Comparison of ENCODE assay signal across 8 cellular contexts in genomic region chr11:76783294-76783900, GRCh38. TPM values are rescaled to one million over a fixed set of nuclear protein-coding genes. Genes with fewer than 3 reads are reported as not detected.
A peak's percentile ranks its signal among the peaks of the same experiment; 100 is the strongest.
DNase-seq lines count a peak whose midpoint lies in the region; ATAC-seq and TF ChIP-seq lines count a peak whose summit lies in the region.

TSKU (plus strand) TSS chr11:76783356; CDS start chr11:76795617, 12,261 bp downstream.

- peaks cover 17% of the 10 kb centered on the region for H3K4me1 Mint-ChIP-seq in activated CD4-positive, alpha-beta memory T cell treated with anti-CD3 and anti-CD28 coated beads for 36 hours (ENCODE audit: low read depth)

- peak within 1 kb of the TSS; percentile 66 for H3K4me3 Mint-ChIP-seq in activated CD4-positive, alpha-beta memory T cell treated with anti-CD3 and anti-CD28 coated beads for 36 hours

- H3K27me3 Mint-ChIP-seq in activated CD4-positive, alpha-beta memory T cell treated with anti-CD3 and anti-CD28 coated beads for 36 hours, result peaks cover 45% of the 10 kb centered on the region

- peaks cover 50% of the 10 kb centered on the region for H3K79me2 ChIP-seq in ACC112 (ENCODE audit: control insufficient read depth, insufficient read depth, low read length, unreplicated experiment)

- H3K27ac Mint-ChIP-seq in activated CD4-positive, alpha-beta memory T cell treated with anti-CD3 and anti-CD28 coated beads for 36 hours, result peak within 1 kb of the TSS; percentile 85

- peak within 1 kb of the TSS; percentile 79 for H2AFZ ChIP-seq in ACC112 (ENCODE audit: low read length, unreplicated experiment)

- H3K27ac ChIP-seq in ACC112 (ENCODE audit: low read depth, low read length) (peak within 1 kb of the TSS; percentile 59), HEK293 (ENCODE audit: extremely low read depth, low read depth, low read length) (peak within 1 kb of the TSS; percentile 48; the same call in 1 of the 2 replicates), psoas muscle (peak within 1 kb of the TSS; percentile 68)

- POLR2A ChIA-PET in HEK293 (lab: Yijun Ruan, JAX), result interaction anchor here (1.0 to 1.7 kb wide), 2 partner anchors 9 to 13 kb away, joined by 3 to 8 read pairs; no protein-coding TSS in a partner anchor
- POLR2A ChIA-PET in activated CD4-positive, alpha-beta memory T cell treated with anti-CD3 and anti-CD28 coated beads for 36 hours (lab: Charles Lee), result no interaction called here

- H3K9me3 ChIP-seq in HEK293 (ENCODE audit: control insufficient read depth, insufficient read depth, low read depth, low read length) (no peaks in the 10 kb centered on the region), psoas muscle (no peaks in the 10 kb centered on the region)

- WGBS in psoas muscle, 3 donors, result 0 to 1% (median 1%) methylated on average over 45 to 78 of the region's 78 CpGs

- intact Hi-C loops in activated CD4-positive, alpha-beta memory T cell treated with anti-CD3 and anti-CD28 coated beads for 36 hours (cut with micrococcal nuclease), result no loop called here
- intact Hi-C loops in Right ventricle myocardium superior (cut with DNase I), result no loop called here
- intact Hi-C loops in psoas muscle (cut with DNase I), result no loop called here

- H3K36me3 ChIP-seq in ACC112 (ENCODE audit: insufficient read depth, low read length), result 0 out of 2 replicates have a peak, but pooled peaks cover under 1% of the 10 kb centered on the region
- no peaks in the 10 kb centered on the region for H3K36me3 ChIP-seq in HEK293 (ENCODE audit: control insufficient read depth in 2 of 2, insufficient read depth in 1 of 2, low read length in 2 of 2)
- H3K36me3 ChIP-seq in psoas muscle (ENCODE audit: insufficient read depth in 1 of 2, low read depth in 1 of 2), result no peaks in the 10 kb centered on the region

- CTCF ChIA-PET in HEK293 (lab: Yijun Ruan, JAX), result interaction anchor here (0.6 to 1.0 kb wide), 4 partner anchors 13 to 1854 kb away, joined by 3 to 4 read pairs (median 4); no protein-coding TSS in a partner anchor
- CTCF ChIA-PET in activated CD4-positive, alpha-beta memory T cell treated with anti-CD3 and anti-CD28 coated beads for 36 hours (lab: Charles Lee), result interaction anchor here (2.5 kb wide), 1 partner anchor 61 kb away, joined by 15 read pairs; no protein-coding TSS in a partner anchor

- H3K36me3 Mint-ChIP-seq in activated CD4-positive, alpha-beta memory T cell treated with anti-CD3 and anti-CD28 coated beads for 36 hours, result no peaks in the 10 kb centered on the region

- H3K4me3 ChIP-seq in ACC112 (ENCODE audit: low read depth, low read length) (peak within 1 kb of the TSS; percentile 83), HEK293 (ENCODE audit: low read depth, low read length) (peak within 1 kb of the TSS; percentile 46), psoas muscle (peak within 1 kb of the TSS; percentile 80)

- H3K27me3 ChIP-seq in ACC112 (ENCODE audit: insufficient read depth, low read length) (no peaks in the 10 kb centered on the region), psoas muscle (ENCODE audit: insufficient read depth in 3 of 3, low read length in 2 of 3) (peaks cover 0 to 7% (median 0%) of the 10 kb centered on the region in 3 donors)

- peak; percentile 19 for DNase-seq in activated CD4-positive, alpha-beta memory T cell treated with anti-CD3 and anti-CD28 coated beads for 36 hours
- DNase-seq in Right ventricle myocardium superior (peak; percentile 64), psoas muscle (no peak), DMS114 treated with DMSO at 0.1 percent for 48 hours (lab: John Stamatoyannopoulos, UW; ENCODE audit: unreplicated experiment) (no peak), NCI-H2107 treated with DMSO at 0.1 percent for 48 hours (lab: John Stamatoyannopoulos, UW; ENCODE audit: unreplicated experiment) (no peak), GM13976 (ENCODE audit: low spot score) (no peak)

- in situ Hi-C loops in GM13976 (cut with MboI; ENCODE audit: low sequenced_read_pairs, unreplicated experiment), result no loop called here

- ATAC-seq in Right ventricle myocardium superior (ENCODE audit: poor library complexity) (peak; percentile 50), psoas muscle (peak; percentile 33 to 55 (median 48))

- peaks cover under 1% of the 10 kb centered on the region for H3K9me3 Mint-ChIP-seq in activated CD4-positive, alpha-beta memory T cell treated with anti-CD3 and anti-CD28 coated beads for 36 hours

- H3K4me1 ChIP-seq in ACC112 (ENCODE audit: control insufficient read depth, insufficient read depth, low read length, unreplicated experiment), result peaks cover 33% of the 10 kb centered on the region
- H3K4me1 ChIP-seq in HEK293 (ENCODE audit: control insufficient read depth, insufficient read depth, low read length), result peaks cover 3% of the 10 kb centered on the region; the same call in 1 of the 2 replicates
- peaks cover 3% of the 10 kb centered on the region for H3K4me1 ChIP-seq in psoas muscle

- TF ChIP-seq CTCF in HEK293 (tag by site-specific recombination; IDR thresholded peaks at IDR 0.05) (no peak), psoas muscle (IDR thresholded peaks at IDR 0.05) (no peak), GM13976 (IDR thresholded peaks at IDR 0.05; ENCODE audit: borderline replicate concordance, control extremely low read depth, extremely low read depth, insufficient read depth, missing control alignments) (no peak)

TF ChIP-seq in HEK293, 187 proteins besides CTCF, POLR2A, EP300 and RAD21 (continues in another document):
- TF ChIP-seq ZNF311 (tag by site-specific recombination; IDR thresholded peaks at IDR 0.05; ENCODE audit: borderline replicate concordance) (no peak), ZNF175 (tag by site-specific recombination; IDR thresholded peaks at IDR 0.05) (no peak), ZNF692 (tag by site-specific recombination; IDR thresholded peaks at IDR 0.05) (0 out of 2 replicates have a peak, but pooled peaks have one; percentile 2), ZNF561 (tag by site-specific recombination; IDR thresholded peaks at IDR 0.05; ENCODE audit: borderline replicate concordance) (peak; percentile 14; the same call in 1 of the 2 replicates), ZFHX2 (tag by site-specific recombination; conservative IDR thresholded peaks at IDR 0.05) (peak; percentile 65), ZSCAN5A (tag by site-specific recombination; IDR thresholded peaks at IDR 0.05) (no peak), YY1 (tag by site-specific recombination; IDR thresholded peaks at IDR 0.05) (no peak), KLF9 (tag by site-specific recombination; IDR thresholded peaks at IDR 0.05; ENCODE audit: low read depth) (peak; percentile 54; the same call in 1 of the 2 replicates), SP2 (tag by site-specific recombination; IDR thresholded peaks at IDR 0.05) (peak; percentile 24), ZNF792 (tag by site-specific recombination; IDR thresholded peaks at IDR 0.05) (no peak), ZBTB11 (tag by site-specific recombination; conservative IDR thresholded peaks at IDR 0.05; ENCODE audit: low read depth) (no peak), ZNF623 (tag by site-specific recombination; IDR thresholded peaks at IDR 0.05) (no peak), ZNF335 (tag by site-specific recombination; conservative IDR thresholded peaks at IDR 0.05) (peak; percentile 59)

RNA-seq across cellular contexts. Expression of gene TSKU, which starts in this region (rescaled TPM):
- total RNA-seq in activated CD4-positive, alpha-beta memory T cell treated with anti-CD3 and anti-CD28 coated beads for 36 hours, result 1 to 10 TPM; 3.8 to 3.9 TPM
- total RNA-seq in Right ventricle myocardium superior (17.2 TPM), psoas muscle (10 to 100 TPM in 1 of 4 donors, 1 to 10 TPM in 3; 3.1 to 11.4 (median 3.8) TPM)
- 1 to 10 TPM; 3.2 to 5.1 (median 4.7) TPM for polyA plus RNA-seq in psoas muscle

Comparison
In these comparisons a context has a peak if more than half of its experiments do, and no peak if none do; other contexts are left out.
1. DNase-seq: peak in activated CD4-positive, alpha-beta memory T cell treated with anti-CD3 and anti-CD28 coated beads for 36 hours (single experiment) and Right ventricle myocardium superior (single experiment); none in psoas muscle (0 of 2), DMS114 treated with DMSO at 0.1 percent for 48 hours (single experiment), NCI-H2107 treated with DMSO at 0.1 percent for 48 hours (single experiment) and GM13976 (single experiment).
2. Peak in every context shown above with its lines, with median percentiles within 50 percentile points of each other: H3K27ac ChIP-seq and H3K4me3 ChIP-seq.